Comparison of ENCODE assay signal across 19 cellular contexts in genomic region chr11:43835104-43835503, GRCh38. TPM values are rescaled to one million over a fixed set of nuclear protein-coding genes. Genes with fewer than 3 reads are reported as not detected.
DNase-seq lines count a peak whose midpoint lies in the region; ATAC-seq and TF ChIP-seq lines count a peak whose summit lies in the region.
"Had no signal": no experiment of that assay in that cellular context is flagged by ENCODE, and none has a peak within 500 bp of the region (broad histone marks: within the 10 kb centered on the region; RNA-seq: fewer than 3 reads in every experiment).

No MANE protein-coding gene starts in this region.

- DNase-seq in Ammon's horn (ENCODE audit: low spot score) (peak; percentile 70), NCI-H82 (lab: John Stamatoyannopoulos, UW) (peak; percentile 89), endothelial cell (ENCODE audit: low spot score) (no peak), midbrain (lab: John Stamatoyannopoulos, UW) (peak; percentile 8), omental fat pad (ENCODE audit: low spot score) (no peak), SK-N-DZ (ENCODE audit: low spot score) (no peak), COLO829 (ENCODE audit: low spot score) (no peak)
- DNase-seq: activated gamma-delta T cell; CD8-positive, alpha-beta memory T cell; dermis blood vessel endothelial cell; EL; GOT3; KBM-7; NCI-H1105 treated with DMSO at 0.1 percent for 48 hours; Right ventricle myocardium superior; upper lobe of right lung had no signal

- peaks cover 4% of the 10 kb centered on the region for H3K36me3 Mint-ChIP-seq in endothelial cell (ENCODE audit: low read depth, unreplicated experiment)

- TF ChIP-seq CTCF in endothelial cell (IDR thresholded peaks at IDR 0.05; ENCODE audit: unreplicated experiment) = no peak
- TF ChIP-seq CTCF in omental fat pad (IDR thresholded peaks at IDR 0.05) = no peak

- peak overlapping the region; percentile 2 for H3K27ac Mint-ChIP-seq in endothelial cell (ENCODE audit: unreplicated experiment)
- H3K27ac Mint-ChIP-seq: CD8-positive, alpha-beta memory T cell; T-helper 2 cell treated with Interferon-gamma antibody and Interleukin-4, amounts not matched to agents 5 μg/mL and 100 μg/mL, for 36 hours had no signal

- ATAC-seq in GM19023 (IDR thresholded peaks at IDR 0.05; ENCODE audit: unreplicated experiment) (no peak), omental fat pad (ENCODE audit: low FRiP score) (no peak)
- ATAC-seq: A549, upper lobe of right lung had no signal

- H3K27me3 Mint-ChIP-seq in endothelial cell (ENCODE audit: unreplicated experiment) = no peaks in the 10 kb centered on the region
- H3K27me3 Mint-ChIP-seq: CD8-positive, alpha-beta memory T cell had no signal

- peaks cover 4% of the 10 kb centered on the region for H3K4me1 Mint-ChIP-seq in endothelial cell (ENCODE audit: unreplicated experiment)
- H3K4me1 Mint-ChIP-seq: CD8-positive, alpha-beta memory T cell had no signal

- no peaks in the 10 kb centered on the region for H3K9me3 Mint-ChIP-seq in endothelial cell (ENCODE audit: unreplicated experiment)
- H3K9me3 Mint-ChIP-seq: CD8-positive, alpha-beta memory T cell; T-helper 2 cell treated with Interferon-gamma antibody and Interleukin-4, amounts not matched to agents 5 μg/mL and 100 μg/mL, for 36 hours had no signal

- no peak overlapping the region for H3K4me3 Mint-ChIP-seq in endothelial cell (ENCODE audit: unreplicated experiment)
- H3K4me3 Mint-ChIP-seq: CD8-positive, alpha-beta memory T cell; T-helper 2 cell treated with Interferon-gamma antibody and Interleukin-4, amounts not matched to agents 5 μg/mL and 100 μg/mL, for 36 hours had no signal

RNA-seq across cellular contexts. Expression of gene ALKBH3, which starts 45.5 kb away (rescaled TPM):
- total RNA-seq in endothelial cell (ENCODE audit: unreplicated experiment) (27.3 TPM), omental fat pad (10 to 100 TPM; 26.3 to 39.9 (median 29.6) TPM)
- polyA plus RNA-seq in SK-N-DZ (2014; cell fraction: cytosol; rRNA removed) = 30.0 and 51.0 TPM in 2 replicates
- polyA plus RNA-seq in SK-N-DZ (2014; cell fraction: nucleus; rRNA removed) = 23.9 and 30.8 TPM in 2 replicates

Comparison
In these comparisons a context has a peak if more than half of its experiments do, and no peak if none do; other contexts are left out.
1. DNase-seq: peak in Ammon's horn (single experiment), NCI-H82 (single experiment) and midbrain (single experiment); none in endothelial cell (single experiment), omental fat pad (single experiment), SK-N-DZ (single experiment) and COLO829 (single experiment).